In the genomic region with DNA sequence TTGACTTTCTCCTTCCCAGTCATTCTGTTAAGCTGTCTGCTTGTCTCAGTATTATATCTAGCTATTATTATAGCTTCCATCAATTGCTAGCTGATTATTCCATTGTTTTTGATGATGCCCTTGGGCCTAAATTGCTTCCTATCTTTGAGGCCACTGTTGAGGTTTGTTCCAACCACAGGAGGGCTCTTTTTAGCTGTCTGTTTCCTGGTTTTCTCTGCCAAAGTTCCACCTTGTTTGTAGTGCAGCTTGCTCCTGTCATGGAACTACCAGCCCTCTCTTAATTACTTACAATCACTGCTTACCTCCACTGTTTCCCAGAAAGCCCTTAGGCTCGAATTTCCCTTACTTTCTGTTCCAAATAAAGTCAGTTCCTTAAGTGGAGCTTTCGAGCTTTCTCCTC, we compare ENCODE assay signal across 12 cellular contexts.
DNase-seq lines count a peak whose midpoint lies in the region; ATAC-seq, FAIRE-seq and TF ChIP-seq lines count a peak whose summit lies in the region.
"Had no signal": no experiment of that assay in that cellular context is flagged by ENCODE, and none has a peak within 500 bp of the region (broad histone marks: within the 10 kb centered on the region; RNA-seq: fewer than 3 reads in every experiment).

No MANE protein-coding gene starts in this region.

- H3K4me3 ChIP-seq in bronchial epithelial cell (ENCODE audit: low read depth, low read length), result no peak overlapping the region
- H3K4me3 ChIP-seq in lower lobe of right lung, result no peak overlapping the region

- no peaks in the 10 kb centered on the region for H3K9me3 ChIP-seq in lower lobe of right lung

- DNase-seq in LHCN-M2 (ENCODE audit: low read depth) (peak; percentile 54), bronchial epithelial cell (ENCODE audit: low read depth) (peak; percentile 53), lower lobe of right lung (no peak), KG1 (lab: John Stamatoyannopoulos, UW) (no peak), COLO829 (ENCODE audit: low spot score) (no peak)
- no peak for DNase-seq in activated CD4-positive, alpha-beta memory T cell treated with anti-CD3 and anti-CD28 coated beads, Interleukin-2, amount 10 ng/mL, durations not matched to agents 7 days and 5 days
- no peak for DNase-seq in activated T-cell treated with anti-CD3 and anti-CD28 coated beads, Interleukin-2, amount 50 U/mL, for 4 hours
- DNase-seq: activated naive CD4-positive, alpha-beta T cell treated with anti-CD3 and anti-CD28 coated beads, Interleukin-2, amount 50 U/mL, for 16 hours; C1 segment of cervical spinal cord; GOT3; NCI-H510A had no signal

- no peaks in the 10 kb centered on the region for H3K4me1 ChIP-seq in lower lobe of right lung

- H3K36me3 ChIP-seq in bronchial epithelial cell (ENCODE audit: control insufficient read depth, insufficient read depth, low read length), result no peaks in the 10 kb centered on the region
- H3K36me3 ChIP-seq in lower lobe of right lung, result no peaks in the 10 kb centered on the region

- no peak overlapping the region for H3K4me3 Mint-ChIP-seq in activated CD4-positive, alpha-beta memory T cell treated with anti-CD3 and anti-CD28 coated beads, Interleukin-2, amount 10 ng/mL, durations not matched to agents 7 days and 5 days
- H3K4me3 Mint-ChIP-seq in activated T-cell treated with anti-CD3 and anti-CD28 coated beads, Interleukin-2, amount 50 U/mL, for 4 hours, result no peak overlapping the region

- intact Hi-C loops in lower lobe of right lung (cut with DNase I), result no loop called here

- H3K36me3 Mint-ChIP-seq in activated CD4-positive, alpha-beta memory T cell treated with anti-CD3 and anti-CD28 coated beads, Interleukin-2, amount 10 ng/mL, durations not matched to agents 7 days and 5 days (ENCODE audit: low read depth), result no peaks in the 10 kb centered on the region
- H3K36me3 Mint-ChIP-seq in activated T-cell treated with anti-CD3 and anti-CD28 coated beads, Interleukin-2, amount 50 U/mL, for 4 hours (ENCODE audit: insufficient read depth), result no peaks in the 10 kb centered on the region

- POLR2A ChIA-PET in activated CD4-positive, alpha-beta memory T cell treated with anti-CD3 and anti-CD28 coated beads, Interleukin-2, amount 10 ng/mL, durations not matched to agents 7 days and 5 days (lab: Charles Lee), result no interaction called here

- H3K9me3 Mint-ChIP-seq in activated CD4-positive, alpha-beta memory T cell treated with anti-CD3 and anti-CD28 coated beads, Interleukin-2, amount 10 ng/mL, durations not matched to agents 7 days and 5 days, result no peaks in the 10 kb centered on the region
- no peaks in the 10 kb centered on the region for H3K9me3 Mint-ChIP-seq in activated T-cell treated with anti-CD3 and anti-CD28 coated beads, Interleukin-2, amount 50 U/mL, for 4 hours

- H3K27me3 ChIP-seq in bronchial epithelial cell (ENCODE audit: control insufficient read depth, insufficient read depth, low read length) (no peaks in the 10 kb centered on the region), lower lobe of right lung (ENCODE audit: low read depth) (no peaks in the 10 kb centered on the region)

- H3K27ac Mint-ChIP-seq in activated CD4-positive, alpha-beta memory T cell treated with anti-CD3 and anti-CD28 coated beads, Interleukin-2, amount 10 ng/mL, durations not matched to agents 7 days and 5 days, result no peak overlapping the region

- CTCF ChIA-PET in activated CD4-positive, alpha-beta memory T cell treated with anti-CD3 and anti-CD28 coated beads, Interleukin-2, amount 10 ng/mL, durations not matched to agents 7 days and 5 days (lab: Charles Lee), result interaction anchor here (1.6 kb wide), 1 partner anchor 377 kb away, joined by 4 read pairs; no protein-coding TSS in a partner anchor

- no peaks in the 10 kb centered on the region for H3K27me3 Mint-ChIP-seq in activated CD4-positive, alpha-beta memory T cell treated with anti-CD3 and anti-CD28 coated beads, Interleukin-2, amount 10 ng/mL, durations not matched to agents 7 days and 5 days
- H3K27me3 Mint-ChIP-seq in activated T-cell treated with anti-CD3 and anti-CD28 coated beads, Interleukin-2, amount 50 U/mL, for 4 hours (ENCODE audit: low read depth), result peaks cover 2% of the 10 kb centered on the region

- peak overlapping the region; percentile 65 for H3K27ac ChIP-seq in C4-2B
- H3K27ac ChIP-seq in lower lobe of right lung, result no peak overlapping the region

- peak; percentile 58 for TF ChIP-seq CTCF in C4-2B (conservative IDR thresholded peaks at IDR 0.05)
- TF ChIP-seq CTCF in bronchial epithelial cell (IDR thresholded peaks at IDR 0.05; ENCODE audit: insufficient read depth, low read length, severe bottlenecking), result peak; percentile 46
- TF ChIP-seq CTCF in lower lobe of right lung (IDR thresholded peaks at IDR 0.05), result no peak

- peak; percentile 64 to 84 for ATAC-seq in lower lobe of right lung
- ATAC-seq in activated T-cell treated with anti-CD3 and anti-CD28 coated beads, Interleukin-2, amount 50 U/mL, for 4 hours, result no peak

- FAIRE-seq in bronchial epithelial cell (lab: Jason Lieb, UNC), result peak; percentile 66

- no peaks in the 10 kb centered on the region for H3K4me1 Mint-ChIP-seq in activated CD4-positive, alpha-beta memory T cell treated with anti-CD3 and anti-CD28 coated beads, Interleukin-2, amount 10 ng/mL, durations not matched to agents 7 days and 5 days
- no peaks in the 10 kb centered on the region for H3K4me1 Mint-ChIP-seq in activated T-cell treated with anti-CD3 and anti-CD28 coated beads, Interleukin-2, amount 50 U/mL, for 4 hours (ENCODE audit: low read depth)

Comparison
In these comparisons a context has a peak if more than half of its experiments do, and no peak if none do; other contexts are left out.
1. DNase-seq: peak in LHCN-M2 (single experiment) and bronchial epithelial cell (single experiment); none in lower lobe of right lung (single experiment), activated CD4-positive, alpha-beta memory T cell treated with anti-CD3 and anti-CD28 coated beads, Interleukin-2, amount 10 ng/mL, durations not matched to agents 7 days and 5 days (single experiment), KG1 (single experiment), activated T-cell treated with anti-CD3 and anti-CD28 coated beads, Interleukin-2, amount 50 U/mL, for 4 hours (single experiment) and COLO829 (single experiment).
2. ATAC-seq: peak in lower lobe of right lung (2 of 2); none in activated T-cell treated with anti-CD3 and anti-CD28 coated beads, Interleukin-2, amount 50 U/mL, for 4 hours (0 of 2).